In genomic region chr10:95867866-95868265, GRCh38 we compare ENCODE assay signal across 31 cellular contexts. TPM values are rescaled to one million over a fixed set of nuclear protein-coding genes. Genes with fewer than 3 reads are reported as not detected.
"Had no signal": no experiment of that assay in that cellular context is flagged by ENCODE, and none has a peak within 500 bp of the region (broad histone marks: within the 10 kb centered on the region; RNA-seq: fewer than 3 reads in every experiment).

No MANE protein-coding gene starts in this region.

- DNase-seq: activated B cell treated with CpG ODN at 0.5 μM for 24 hours; activated CD4-positive, alpha-beta memory T cell treated with anti-CD3 and anti-CD28 coated beads, Interleukin-2, amount 10 ng/mL, durations not matched to agents 7 days and 5 days; activated CD4-positive, alpha-beta T cell treated with anti-CD3 and anti-CD28 coated beads for 36 hours; activated CD4-positive, alpha-beta T cell treated with anti-CD3 and anti-CD28 coated beads, Interleukin-2, amount 50 U/mL, for 4 hours; activated effector memory CD4-positive, alpha-beta T cell treated with Interleukin-2 at 50 U/mL for 16 hours; activated gamma-delta T cell treated with Interleukin-2 at 50 U/mL for 16 hours; activated naive CD4-positive, alpha-beta T cell treated with anti-CD3 and anti-CD28 coated beads for 36 hours; activated naive CD8-positive, alpha-beta T cell treated with anti-CD3 and anti-CD28 coated beads for 36 hours; activated T-cell treated with anti-CD3 and anti-CD28 coated beads, Interleukin-2, amount 50 U/mL, for 4 hours; amniotic stem cell; anterior cingulate cortex; brain microvascular endothelial cell; dorsolateral prefrontal cortex; effector memory CD4-positive, alpha-beta T cell; endodermal cell; foreskin fibroblast; head of caudate nucleus; hippocampal formation; T-cell; T1000; WERI-Rb-1 had no signal

- H3K27me3 Mint-ChIP-seq: activated B cell treated with CpG ODN at 0.5 μM for 24 hours; activated CD4-positive, alpha-beta memory T cell treated with anti-CD3 and anti-CD28 coated beads, Interleukin-2, amount 10 ng/mL, durations not matched to agents 7 days and 5 days; activated CD4-positive, alpha-beta T cell treated with anti-CD3 and anti-CD28 coated beads for 36 hours; activated CD4-positive, alpha-beta T cell treated with anti-CD3 and anti-CD28 coated beads, Interleukin-2, amount 10 ng/mL, durations not matched to agents 24 days and 14 days; activated naive CD4-positive, alpha-beta T cell treated with anti-CD3 and anti-CD28 coated beads, Interleukin-2, amount 50 U/mL, for 24 hours; activated naive CD8-positive, alpha-beta T cell treated with anti-CD3 and anti-CD28 coated beads for 36 hours; activated T-helper 17 cell treated with anti-CD3 and anti-CD28 coated beads, Interleukin-2, amount 50 U/mL, for 72 hours; central memory CD8-positive, alpha-beta T cell; dendritic cell treated with granulocyte-macrophage colony-stimulating factor and Interleukin-4, amounts not matched to agents 40 ng/mL and 50 ng/mL, for 4 days; T-cell had no signal

- H3K4me3 Mint-ChIP-seq: activated B cell treated with CpG ODN at 0.5 μM for 24 hours; activated CD4-positive, alpha-beta memory T cell treated with anti-CD3 and anti-CD28 coated beads, Interleukin-2, amount 10 ng/mL, durations not matched to agents 7 days and 5 days; activated CD4-positive, alpha-beta T cell treated with anti-CD3 and anti-CD28 coated beads for 36 hours; activated CD4-positive, alpha-beta T cell treated with anti-CD3 and anti-CD28 coated beads, Interleukin-2, amount 10 ng/mL, durations not matched to agents 24 days and 14 days; activated naive CD4-positive, alpha-beta T cell treated with anti-CD3 and anti-CD28 coated beads for 36 hours; activated naive CD4-positive, alpha-beta T cell treated with anti-CD3 and anti-CD28 coated beads, Interleukin-2, amount 50 U/mL, for 24 hours; activated naive CD8-positive, alpha-beta T cell treated with anti-CD3 and anti-CD28 coated beads for 36 hours; activated T-cell treated with anti-CD3 and anti-CD28 coated beads, Interleukin-2, amount 50 U/mL, for 4 hours; activated T-helper 17 cell treated with anti-CD3 and anti-CD28 coated beads, Interleukin-2, amount 50 U/mL, for 72 hours; central memory CD8-positive, alpha-beta T cell; dendritic cell treated with granulocyte-macrophage colony-stimulating factor and Interleukin-4, amounts not matched to agents 40 ng/mL and 50 ng/mL, for 4 days; endodermal cell; T-cell; T-helper 1 cell treated with Interleukin-12 subunit alpha and Interleukin-12 subunit beta and Interleukin-4 antibody, amounts not matched to agents 30 μg/mL and 1 μg/mL, for 36 hours had no signal

- H3K4me1 Mint-ChIP-seq: activated T-helper 17 cell treated with anti-CD3 and anti-CD28 coated beads, Interleukin-2, amount 50 U/mL, for 72 hours; central memory CD8-positive, alpha-beta T cell; endodermal cell had no signal

- ATAC-seq: activated CD4-positive, alpha-beta T cell treated with anti-CD3 and anti-CD28 coated beads for 36 hours; activated CD4-positive, CD25-positive, alpha-beta regulatory T cell treated with anti-CD3 and anti-CD28 coated beads, Interleukin-2, amount 50 U/mL, for 24 hours; activated T-cell treated with anti-CD3 and anti-CD28 coated beads, Interleukin-2, amount 50 U/mL, for 4 hours; activated T-helper 17 cell treated with anti-CD3 and anti-CD28 coated beads, Interleukin-2, amount 50 U/mL, for 72 hours; esophagus mucosa; T-cell had no signal

- H3K27ac Mint-ChIP-seq: activated B cell treated with CpG ODN at 0.5 μM for 24 hours; activated CD4-positive, alpha-beta memory T cell treated with anti-CD3 and anti-CD28 coated beads, Interleukin-2, amount 10 ng/mL, durations not matched to agents 7 days and 5 days; activated CD4-positive, alpha-beta T cell treated with anti-CD3 and anti-CD28 coated beads for 36 hours; activated CD4-positive, alpha-beta T cell treated with anti-CD3 and anti-CD28 coated beads, Interleukin-2, amount 10 ng/mL, durations not matched to agents 24 days and 14 days; activated naive CD4-positive, alpha-beta T cell treated with anti-CD3 and anti-CD28 coated beads for 36 hours; activated naive CD4-positive, alpha-beta T cell treated with anti-CD3 and anti-CD28 coated beads, Interleukin-2, amount 50 U/mL, for 24 hours; activated naive CD8-positive, alpha-beta T cell treated with anti-CD3 and anti-CD28 coated beads for 36 hours; activated T-helper 17 cell treated with anti-CD3 and anti-CD28 coated beads, Interleukin-2, amount 50 U/mL, for 72 hours; dendritic cell treated with granulocyte-macrophage colony-stimulating factor and Interleukin-4, amounts not matched to agents 40 ng/mL and 50 ng/mL, for 4 days; endodermal cell; T-cell; T-helper 1 cell treated with Interleukin-12 subunit alpha and Interleukin-12 subunit beta and Interleukin-4 antibody, amounts not matched to agents 30 μg/mL and 1 μg/mL, for 36 hours had no signal

- H3K9me3 Mint-ChIP-seq: activated B cell treated with CpG ODN at 0.5 μM for 24 hours; activated CD4-positive, alpha-beta memory T cell treated with anti-CD3 and anti-CD28 coated beads, Interleukin-2, amount 10 ng/mL, durations not matched to agents 7 days and 5 days; activated CD4-positive, alpha-beta T cell treated with anti-CD3 and anti-CD28 coated beads, Interleukin-2, amount 10 ng/mL, durations not matched to agents 24 days and 14 days; activated naive CD4-positive, alpha-beta T cell treated with anti-CD3 and anti-CD28 coated beads for 36 hours; activated naive CD4-positive, alpha-beta T cell treated with anti-CD3 and anti-CD28 coated beads, Interleukin-2, amount 50 U/mL, for 24 hours; activated naive CD8-positive, alpha-beta T cell treated with anti-CD3 and anti-CD28 coated beads for 36 hours; activated T-cell treated with anti-CD3 and anti-CD28 coated beads, Interleukin-2, amount 50 U/mL, for 4 hours; activated T-helper 17 cell treated with anti-CD3 and anti-CD28 coated beads, Interleukin-2, amount 50 U/mL, for 72 hours; central memory CD8-positive, alpha-beta T cell; dendritic cell treated with granulocyte-macrophage colony-stimulating factor and Interleukin-4, amounts not matched to agents 40 ng/mL and 50 ng/mL, for 4 days; endodermal cell; T-cell; T-helper 1 cell treated with Interleukin-12 subunit alpha and Interleukin-12 subunit beta and Interleukin-4 antibody, amounts not matched to agents 30 μg/mL and 1 μg/mL, for 36 hours had no signal

RNA-seq across cellular contexts. Expression of gene CC2D2B, which starts 39.9 kb away (rescaled TPM):
- total RNA-seq: activated CD4-positive, alpha-beta T cell treated with anti-CD3 and anti-CD28 coated beads, Interleukin-2, amount 10 ng/mL, durations not matched to agents 24 days and 14 days; activated CD8-positive, alpha-beta memory T cell treated with anti-CD3 and anti-CD28 coated beads for 36 hours; activated naive CD4-positive, alpha-beta T cell treated with anti-CD3 and anti-CD28 coated beads for 36 hours; activated naive CD8-positive, alpha-beta T cell treated with anti-CD3 and anti-CD28 coated beads for 36 hours; activated T-cell treated with anti-CD3 and anti-CD28 coated beads, Interleukin-2, amount 50 U/mL, for 4 hours; bronchial epithelial cell had no signal
